Comparison of ENCODE assay signal across 8 cellular contexts in genomic region chr2:42132966-42133641, GRCh38. TPM values are rescaled to one million over a fixed set of nuclear protein-coding genes. Genes with fewer than 3 reads are reported as not detected.
DNase-seq lines count a peak whose midpoint lies in the region; ATAC-seq and TF ChIP-seq lines count a peak whose summit lies in the region.

No MANE protein-coding gene starts in this region.

- H3K36me3 ChIP-seq in RWPE2 (ENCODE audit: low read depth) = no peaks in the 10 kb centered on the region

- no peaks in the 10 kb centered on the region for H3K27me3 ChIP-seq in RWPE2 (ENCODE audit: insufficient read depth, poor library complexity, severe bottlenecking)

- TF ChIP-seq CTCF in RWPE2 (IDR thresholded peaks at IDR 0.05; ENCODE audit: poor library complexity, severe bottlenecking) = no peak
- no peak for TF ChIP-seq CTCF in fibroblast of villous mesenchyme (IDR thresholded peaks at IDR 0.05; ENCODE audit: insufficient read depth, low read depth, low read length)

- no peak overlapping the region for H3K4me3 ChIP-seq in RWPE2 (ENCODE audit: severe bottlenecking)
- peak overlapping the region; percentile 26 for H3K4me3 ChIP-seq in fibroblast of villous mesenchyme (ENCODE audit: low read depth, low read length)

- peak; percentile 79 for DNase-seq in DMS153 treated with DMSO at 0.1 percent for 48 hours (lab: John Stamatoyannopoulos, UW; ENCODE audit: unreplicated experiment)
- DNase-seq in HuH-7 (ENCODE audit: low spot score) = peak; percentile 30
- peak; percentile 90 for DNase-seq in RWPE2 (ENCODE audit: low spot score)
- peak; percentile 96 for DNase-seq in activated effector memory CD4-positive, alpha-beta T cell treated with anti-CD3 and anti-CD28 coated beads, Interleukin-2, amount 50 U/mL, for 16 hours
- DNase-seq in fibroblast of villous mesenchyme (ENCODE audit: low read depth) = peak; percentile 98
- DNase-seq in occipital lobe (lab: John Stamatoyannopoulos, UW) = peak; percentile 75
- DNase-seq in substantia nigra (lab: John Stamatoyannopoulos, UW) = peak in 31 of 49 donors; percentile 7 to 95 (median 28)

- H3K27ac ChIP-seq in RWPE2 (ENCODE audit: poor library complexity, severe bottlenecking) (peak overlapping the region; percentile 67), substantia nigra (ENCODE audit: low read depth, low read length, poor library complexity, severe bottlenecking) (peak overlapping the region; percentile 8)

- peaks cover 34% of the 10 kb centered on the region for H3K4me1 ChIP-seq in RWPE2 (ENCODE audit: insufficient read depth, poor library complexity, severe bottlenecking)

- peak; percentile 70 for ATAC-seq in GM21529 (IDR thresholded peaks at IDR 0.05; ENCODE audit: unreplicated experiment)
- ATAC-seq in RWPE2 (ENCODE audit: low read depth) = peak; percentile 94

- no peaks in the 10 kb centered on the region for H3K9me3 ChIP-seq in RWPE2 (ENCODE audit: severe bottlenecking)

RNA-seq across cellular contexts. Expression of gene EML4, which starts 36.0 kb away (rescaled TPM):
- total RNA-seq in fibroblast of villous mesenchyme (65.1 and 88.1 TPM in 2 replicates), occipital lobe (41.6 TPM)

Comparison
In these comparisons a context has a peak if more than half of its experiments do, and no peak if none do; other contexts are left out.
1. DNase-seq: peak in every context shown above with its lines; median percentile 98 in fibroblast of villous mesenchyme; 96 in activated effector memory CD4-positive, alpha-beta T cell treated with anti-CD3 and anti-CD28 coated beads, Interleukin-2, amount 50 U/mL, for 16 hours; 90 in RWPE2; 79 in DMS153 treated with DMSO at 0.1 percent for 48 hours; 75 in occipital lobe; 30 in HuH-7; 28 in substantia nigra.